In genomic region chr12:4112290-4112689, GRCh38 we compare ENCODE assay signal across 1 cellular context.
TF ChIP-seq lines count a peak whose summit lies in the region.

No MANE protein-coding gene starts in this region.

TF ChIP-seq in SK-N-SH, 30 proteins besides CTCF, POLR2A, EP300 and RAD21 (continued from another document):
- no peak for TF ChIP-seq IRF3 (IDR thresholded peaks at IDR 0.05; ENCODE audit: low read depth, low read length)
- TF ChIP-seq MXI1 (IDR thresholded peaks at IDR 0.05; ENCODE audit: low read depth, low read length) = no peak
- TF ChIP-seq MEF2A (IDR thresholded peaks at IDR 0.05; ENCODE audit: borderline replicate concordance, low read depth) = no peak
